ENCODE assay signal across 12 cellular contexts in the genomic region with DNA sequence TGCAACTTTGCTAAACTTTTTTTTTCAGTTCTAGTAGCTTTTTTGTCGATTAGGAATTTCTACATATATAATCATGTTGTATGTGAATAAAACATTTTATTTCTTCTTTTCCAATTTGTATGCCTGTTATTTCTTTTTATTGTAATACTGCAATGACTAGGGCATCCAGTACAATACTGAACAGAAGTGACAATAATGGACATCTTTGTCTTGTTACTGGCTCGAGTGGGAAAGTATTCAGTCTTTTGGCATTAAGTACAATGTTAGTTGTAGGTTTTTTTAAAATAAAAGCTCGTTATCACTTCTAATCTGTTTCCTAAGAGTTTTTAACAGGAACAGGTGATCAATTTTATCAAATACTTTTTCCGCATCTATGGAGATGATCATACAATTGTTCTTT.
"Had no signal": no experiment of that assay in that cellular context is flagged by ENCODE, and none has a peak within 500 bp of the region (broad histone marks: within the 10 kb centered on the region; RNA-seq: fewer than 3 reads in every experiment).

No MANE protein-coding gene starts in this region.

- ATAC-seq: heart left ventricle, left lobe of liver, natural killer cell, right cardiac atrium had no signal

- DNase-seq: effector CD8-positive, alpha-beta T cell; foreskin melanocyte; heart left ventricle; kidney glomerular epithelial cell; mammary epithelial cell; natural killer cell; right cardiac atrium; small intestine; stimulated activated CD4-positive, alpha-beta T cell treated with anti-CD3 and anti-CD28 coated beads, Interleukin-2, amount 100 ng/mL, for 48 hours; uterus had no signal

- H3K27me3 ChIP-seq: heart left ventricle, uterus had no signal

- H3K27ac ChIP-seq: coronary artery, heart left ventricle, uterus had no signal

- H3K4me3 ChIP-seq: coronary artery, heart left ventricle, uterus had no signal
